In the genomic region with DNA sequence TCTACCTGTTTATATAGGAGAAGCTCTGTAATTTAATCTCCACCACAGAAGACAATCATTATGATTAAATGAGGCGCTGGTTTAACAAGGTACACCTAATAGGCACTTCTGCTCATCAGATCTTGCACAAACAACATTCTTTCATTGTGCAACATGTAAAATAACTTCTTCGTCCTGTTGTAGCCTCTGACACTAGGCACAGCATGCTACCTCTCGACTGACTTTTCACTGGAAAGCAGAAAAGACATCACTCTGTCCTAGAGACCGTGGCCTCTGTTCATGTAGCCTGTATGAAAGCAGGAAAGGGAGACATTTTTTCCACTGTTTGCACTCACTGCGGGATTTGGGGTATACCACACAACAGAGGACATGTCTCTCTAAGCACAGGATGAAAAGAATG, we compare ENCODE assay signal across 21 cellular contexts.
DNase-seq lines count a peak whose midpoint lies in the region; ATAC-seq, FAIRE-seq and TF ChIP-seq lines count a peak whose summit lies in the region.
"Had no signal": no experiment of that assay in that cellular context is flagged by ENCODE, and none has a peak within 500 bp of the region (broad histone marks: within the 10 kb centered on the region; RNA-seq: fewer than 3 reads in every experiment).

No MANE protein-coding gene starts in this region.

- intact Hi-C loops in Calu3 (cut with micrococcal nuclease; ENCODE audit: unreplicated experiment) = no loop called here
- intact Hi-C loops in dorsolateral prefrontal cortex (cut with DNase I) = no loop called here

- 41% methylated on average over 5 of the region's 5 CpGs for WGBS in HUES64

- peak overlapping the region; percentile 84 for H3K27ac ChIP-seq in HUES64 (ENCODE audit: low read depth, low read length)
- H3K27ac ChIP-seq in dorsolateral prefrontal cortex = no peak overlapping the region
- H3K27ac ChIP-seq: Peyer's patch, SK-N-MC, thoracic aorta had no signal

- H3K27me3 ChIP-seq in HUES64 (ENCODE audit: insufficient read depth, low read length) (no peaks in the 10 kb centered on the region), dorsolateral prefrontal cortex (peaks cover 0 to 4% (median 0%) of the 10 kb centered on the region in 45 donors)
- H3K27me3 ChIP-seq: Peyer's patch had no signal

- POLR2A ChIA-PET in activated CD4-positive, alpha-beta memory T cell treated with anti-CD3 and anti-CD28 coated beads, Interleukin-2, amount 10 ng/mL, durations not matched to agents 7 days and 5 days (lab: Charles Lee) = no interaction called here

- peak overlapping the region; percentile 4 for H3K4me3 Mint-ChIP-seq in Calu3 (ENCODE audit: low read depth, unreplicated experiment)
- H3K4me3 Mint-ChIP-seq in mesothelial cell of epicardium = no peak overlapping the region
- no peak overlapping the region for H3K4me3 Mint-ChIP-seq in stimulated activated naive CD8-positive, alpha-beta T cell treated with anti-CD3 and anti-CD28 coated beads, Interleukin-15, amount 100 ng/mL, for 72 hours
- no peak overlapping the region for H3K4me3 Mint-ChIP-seq in activated CD4-positive, alpha-beta memory T cell treated with anti-CD3 and anti-CD28 coated beads, Interleukin-2, amount 10 ng/mL, durations not matched to agents 7 days and 5 days
- H3K4me3 Mint-ChIP-seq: activated CD8-positive, alpha-beta memory T cell treated with anti-CD3 and anti-CD28 coated beads, Interleukin-2, amount 10 ng/mL, durations not matched to agents 7 days and 5 days; activated T-helper 17 cell treated with anti-CD3 and anti-CD28 coated beads, Interleukin-2, amount 50 U/mL, for 72 hours; CD8-positive, alpha-beta memory T cell; nephron progenitor cell had no signal

- TF ChIP-seq CTCF in Calu3 (IDR thresholded peaks at IDR 0.05; ENCODE audit: unreplicated experiment) = no peak
- no peak for TF ChIP-seq CTCF in mesothelial cell of epicardium (IDR thresholded peaks at IDR 0.05; ENCODE audit: unreplicated experiment)
- no peak for TF ChIP-seq CTCF in dorsolateral prefrontal cortex (IDR thresholded peaks at IDR 0.05 in 54 of 56, conservative IDR thresholded peaks at IDR 0.05 in 2 of 56; ENCODE audit: low read depth in 1 of 56, partially characterized antibody in 56 of 56)

- H3K9me3 Mint-ChIP-seq in Calu3 (ENCODE audit: low read depth, unreplicated experiment) = no peaks in the 10 kb centered on the region
- H3K9me3 Mint-ChIP-seq in mesothelial cell of epicardium = no peaks in the 10 kb centered on the region
- H3K9me3 Mint-ChIP-seq in stimulated activated naive CD8-positive, alpha-beta T cell treated with anti-CD3 and anti-CD28 coated beads, Interleukin-15, amount 100 ng/mL, for 72 hours = no peaks in the 10 kb centered on the region
- H3K9me3 Mint-ChIP-seq in activated CD4-positive, alpha-beta memory T cell treated with anti-CD3 and anti-CD28 coated beads, Interleukin-2, amount 10 ng/mL, durations not matched to agents 7 days and 5 days = no peaks in the 10 kb centered on the region
- H3K9me3 Mint-ChIP-seq: activated T-helper 17 cell treated with anti-CD3 and anti-CD28 coated beads, Interleukin-2, amount 50 U/mL, for 72 hours; CD8-positive, alpha-beta memory T cell; nephron progenitor cell had no signal

- H3K36me3 Mint-ChIP-seq in Calu3 (ENCODE audit: insufficient read depth, unreplicated experiment) = peaks cover 10% of the 10 kb centered on the region
- H3K36me3 Mint-ChIP-seq in mesothelial cell of epicardium = no peaks in the 10 kb centered on the region
- H3K36me3 Mint-ChIP-seq in activated CD4-positive, alpha-beta memory T cell treated with anti-CD3 and anti-CD28 coated beads, Interleukin-2, amount 10 ng/mL, durations not matched to agents 7 days and 5 days (ENCODE audit: low read depth) = no peaks in the 10 kb centered on the region
- H3K36me3 Mint-ChIP-seq: activated CD8-positive, alpha-beta memory T cell treated with anti-CD3 and anti-CD28 coated beads, Interleukin-2, amount 10 ng/mL, durations not matched to agents 7 days and 5 days; CD8-positive, alpha-beta memory T cell had no signal

- H3K27ac Mint-ChIP-seq in Calu3 (ENCODE audit: unreplicated experiment) (no peak overlapping the region), mesothelial cell of epicardium (peak overlapping the region; percentile 93)
- no peak overlapping the region for H3K27ac Mint-ChIP-seq in stimulated activated naive CD8-positive, alpha-beta T cell treated with anti-CD3 and anti-CD28 coated beads, Interleukin-15, amount 100 ng/mL, for 72 hours
- H3K27ac Mint-ChIP-seq in activated CD4-positive, alpha-beta memory T cell treated with anti-CD3 and anti-CD28 coated beads, Interleukin-2, amount 10 ng/mL, durations not matched to agents 7 days and 5 days = no peak overlapping the region
- H3K27ac Mint-ChIP-seq: activated CD8-positive, alpha-beta memory T cell treated with anti-CD3 and anti-CD28 coated beads, Interleukin-2, amount 10 ng/mL, durations not matched to agents 7 days and 5 days; activated T-helper 17 cell treated with anti-CD3 and anti-CD28 coated beads, Interleukin-2, amount 50 U/mL, for 72 hours; CD8-positive, alpha-beta memory T cell had no signal

- no TSS peak for BruUV-seq in Calu3 (replicated peaks; lab: Mats Ljungman, UMichigan)

- peaks cover 53% of the 10 kb centered on the region for H3K4me1 ChIP-seq in HUES64 (ENCODE audit: insufficient read depth, low read length)

- H3K9ac ChIP-seq in HUES64 (ENCODE audit: low read depth, low read length) = peak overlapping the region; percentile 64

- H3K36me3 ChIP-seq in HUES64 (ENCODE audit: insufficient read depth, low read length) = no peaks in the 10 kb centered on the region
- H3K36me3 ChIP-seq: Peyer's patch, thoracic aorta had no signal

- FAIRE-seq in urothelium cell line (lab: Jason Lieb, UNC) = no peak

- DNase-seq in Calu3 (no peak), cerebellar cortex (ENCODE audit: low spot score) (peak; percentile 65), mesothelial cell of epicardium (ENCODE audit: low spot score in 2 of 2, unreplicated experiment in 2 of 2) (no peak), urothelium cell line (ENCODE audit: low spot score) (no peak), dorsolateral prefrontal cortex (no peak)
- DNase-seq in stimulated activated naive CD8-positive, alpha-beta T cell treated with anti-CD3 and anti-CD28 coated beads, Interleukin-15, amount 100 ng/mL, for 72 hours = no peak
- no peak for DNase-seq in activated CD4-positive, alpha-beta memory T cell treated with anti-CD3 and anti-CD28 coated beads, Interleukin-2, amount 10 ng/mL, durations not matched to agents 7 days and 5 days
- DNase-seq: activated CD4-positive, alpha-beta T cell treated with anti-CD3 and anti-CD28 coated beads for 1 hour; activated CD8-positive, alpha-beta memory T cell treated with anti-CD3 and anti-CD28 coated beads, Interleukin-2, amount 10 ng/mL, durations not matched to agents 7 days and 5 days; amygdala; CD8-positive, alpha-beta memory T cell; Kasumi-1; NCI-H1105; NCI-H2171 treated with DMSO at 0.1 percent for 48 hours; nephron progenitor cell; Peyer's patch; T1000 had no signal

- CTCF ChIA-PET in Calu3 (lab: Charles Lee) = interaction anchor here (0.7 kb wide), 1 partner anchor 7 kb away, joined by 3 read pairs; no protein-coding TSS in a partner anchor
- CTCF ChIA-PET in activated CD4-positive, alpha-beta memory T cell treated with anti-CD3 and anti-CD28 coated beads, Interleukin-2, amount 10 ng/mL, durations not matched to agents 7 days and 5 days (lab: Charles Lee) = no interaction called here

- H3K4me3 ChIP-seq in HUES64 (ENCODE audit: low read length) (no peak overlapping the region), dorsolateral prefrontal cortex (no peak overlapping the region)
- H3K4me3 ChIP-seq: Peyer's patch, SK-N-MC, thoracic aorta had no signal

- peaks cover 39% of the 10 kb centered on the region for H3K4me1 Mint-ChIP-seq in Calu3 (ENCODE audit: low read depth, unreplicated experiment)
- H3K4me1 Mint-ChIP-seq in mesothelial cell of epicardium = peaks cover 54% of the 10 kb centered on the region
- peaks cover 1% of the 10 kb centered on the region for H3K4me1 Mint-ChIP-seq in stimulated activated naive CD8-positive, alpha-beta T cell treated with anti-CD3 and anti-CD28 coated beads, Interleukin-15, amount 100 ng/mL, for 72 hours
- no peaks in the 10 kb centered on the region for H3K4me1 Mint-ChIP-seq in activated CD4-positive, alpha-beta memory T cell treated with anti-CD3 and anti-CD28 coated beads, Interleukin-2, amount 10 ng/mL, durations not matched to agents 7 days and 5 days
- H3K4me1 Mint-ChIP-seq: activated CD8-positive, alpha-beta memory T cell treated with anti-CD3 and anti-CD28 coated beads, Interleukin-2, amount 10 ng/mL, durations not matched to agents 7 days and 5 days; activated T-helper 17 cell treated with anti-CD3 and anti-CD28 coated beads, Interleukin-2, amount 50 U/mL, for 72 hours; CD8-positive, alpha-beta memory T cell had no signal

- H3K9me3 ChIP-seq in HUES64 (ENCODE audit: insufficient read depth, low read depth, low read length) = no peaks in the 10 kb centered on the region
- H3K9me3 ChIP-seq: Peyer's patch, thoracic aorta had no signal

- ATAC-seq in stimulated activated naive CD8-positive, alpha-beta T cell treated with anti-CD3 and anti-CD28 coated beads, Interleukin-15, amount 100 ng/mL, for 72 hours = no peak
- ATAC-seq: activated CD8-positive, alpha-beta memory T cell treated with anti-CD3 and anti-CD28 coated beads, Interleukin-2, amount 10 ng/mL, durations not matched to agents 7 days and 5 days; activated T-helper 17 cell treated with anti-CD3 and anti-CD28 coated beads, Interleukin-2, amount 50 U/mL, for 72 hours had no signal

- H3K27me3 Mint-ChIP-seq in Calu3 (ENCODE audit: unreplicated experiment) (no peaks in the 10 kb centered on the region), mesothelial cell of epicardium (ENCODE audit: low read depth) (no peaks in the 10 kb centered on the region)
- H3K27me3 Mint-ChIP-seq in stimulated activated naive CD8-positive, alpha-beta T cell treated with anti-CD3 and anti-CD28 coated beads, Interleukin-15, amount 100 ng/mL, for 72 hours = peaks cover 33% of the 10 kb centered on the region
- H3K27me3 Mint-ChIP-seq in activated CD4-positive, alpha-beta memory T cell treated with anti-CD3 and anti-CD28 coated beads, Interleukin-2, amount 10 ng/mL, durations not matched to agents 7 days and 5 days = no peaks in the 10 kb centered on the region
